ENCODE assay signal across 11 cellular contexts in genomic region chr17:15457723-15458094, GRCh38. TPM values are rescaled to one million over a fixed set of nuclear protein-coding genes. Genes with fewer than 3 reads are reported as not detected.
DNase-seq lines count a peak whose midpoint lies in the region; ATAC-seq, FAIRE-seq and TF ChIP-seq lines count a peak whose summit lies in the region.
"Had no signal": no experiment of that assay in that cellular context is flagged by ENCODE, and none has a peak within 500 bp of the region (broad histone marks: within the 10 kb centered on the region; RNA-seq: fewer than 3 reads in every experiment).

No MANE protein-coding gene starts in this region.

- peaks cover 24% of the 10 kb centered on the region for H3K4me1 ChIP-seq in astrocyte (ENCODE audit: insufficient read depth, low read length)
- peaks cover 49% of the 10 kb centered on the region for H3K4me1 ChIP-seq in vagina

- FAIRE-seq in astrocyte (lab: Jason Lieb, UNC) = no peak

- H3K27ac Mint-ChIP-seq in astrocyte (ENCODE audit: unreplicated experiment) (peak overlapping the region; percentile 81), progenitor cell of endocrine pancreas (peak overlapping the region; percentile 57)
- H3K27ac Mint-ChIP-seq: stimulated activated memory B cell treated with anti-CD40 and anti-IgM and Interleukin-4, amounts not matched to agents 10 μg/mL and 1 μg/mL and 100 μg/mL, for 72 hours had no signal

- no peak for TF ChIP-seq POLR2A in vagina (IDR thresholded peaks at IDR 0.05)

- H3K9me3 Mint-ChIP-seq in astrocyte (ENCODE audit: unreplicated experiment) = peaks cover 11% of the 10 kb centered on the region
- H3K9me3 Mint-ChIP-seq in progenitor cell of endocrine pancreas (ENCODE audit: low read depth) = peaks cover 9% of the 10 kb centered on the region

- H3K4me1 Mint-ChIP-seq in astrocyte (ENCODE audit: low read depth, unreplicated experiment) (peaks cover 17% of the 10 kb centered on the region), progenitor cell of endocrine pancreas (ENCODE audit: low read depth) (peaks cover 7% of the 10 kb centered on the region)
- H3K4me1 Mint-ChIP-seq: stimulated activated memory B cell treated with anti-CD40 and anti-IgM and Interleukin-4, amounts not matched to agents 10 μg/mL and 1 μg/mL and 100 μg/mL, for 72 hours had no signal

- peak overlapping the region; percentile 52 for H3K27ac ChIP-seq in astrocyte (ENCODE audit: low read depth, low read length)
- peak overlapping the region; percentile 83 for H3K27ac ChIP-seq in vagina

- H3K27me3 Mint-ChIP-seq in astrocyte (ENCODE audit: low read depth, unreplicated experiment) = no peaks in the 10 kb centered on the region
- no peaks in the 10 kb centered on the region for H3K27me3 Mint-ChIP-seq in progenitor cell of endocrine pancreas
- H3K27me3 Mint-ChIP-seq: stimulated activated memory B cell treated with anti-CD40 and anti-IgM and Interleukin-4, amounts not matched to agents 10 μg/mL and 1 μg/mL and 100 μg/mL, for 72 hours had no signal

- H3K9ac ChIP-seq in astrocyte (ENCODE audit: low read length) = peak overlapping the region; percentile 55

- intact Hi-C loops in left ventricle myocardium superior (cut with micrococcal nuclease) (no loop called here), vagina (cut with DNase I) (loop anchor here (5.0 kb wide), 2 partner anchors 45 to 195 kb away; no protein-coding TSS in a partner anchor)

- H3K4me2 ChIP-seq in astrocyte (ENCODE audit: low read length) = peak overlapping the region; percentile 73

- no peaks in the 10 kb centered on the region for H3K79me2 ChIP-seq in astrocyte (ENCODE audit: insufficient read depth, low read length)

- no peaks in the 10 kb centered on the region for H4K20me1 ChIP-seq in astrocyte (ENCODE audit: insufficient read depth, low read length)

- no peak overlapping the region for H2AFZ ChIP-seq in astrocyte (ENCODE audit: low read depth, low read length)

- H3K4me3 ChIP-seq in astrocyte (ENCODE audit: insufficient read depth, low read depth, low read length) = no peak overlapping the region
- H3K4me3 ChIP-seq in vagina = peak overlapping the region in 1 of 2 donors; percentile 16

- H3K27me3 ChIP-seq in astrocyte (ENCODE audit: insufficient read depth, low read length) (no peaks in the 10 kb centered on the region), vagina (no peaks in the 10 kb centered on the region)

- H3K4me3 Mint-ChIP-seq in astrocyte (ENCODE audit: unreplicated experiment) = no peak overlapping the region
- no peak overlapping the region for H3K4me3 Mint-ChIP-seq in progenitor cell of endocrine pancreas (ENCODE audit: low read depth)
- H3K4me3 Mint-ChIP-seq: stimulated activated memory B cell treated with anti-CD40 and anti-IgM and Interleukin-4, amounts not matched to agents 10 μg/mL and 1 μg/mL and 100 μg/mL, for 72 hours had no signal

- H3K36me3 Mint-ChIP-seq in astrocyte (ENCODE audit: low read depth, unreplicated experiment) = peaks cover 14% of the 10 kb centered on the region
- peaks cover 35% of the 10 kb centered on the region for H3K36me3 Mint-ChIP-seq in progenitor cell of endocrine pancreas (ENCODE audit: insufficient read depth)

- no peak for DNase-seq in astrocyte (ENCODE audit: low read depth)
- DNase-seq in left ventricle myocardium superior = peak; percentile 58
- DNase-seq in progenitor cell of endocrine pancreas (ENCODE audit: low spot score, unreplicated experiment) = no peak
- no peak for DNase-seq in vagina (ENCODE audit: extremely low spot score in 2 of 2)
- no peak for DNase-seq in retina
- DNase-seq in SK-N-DZ (ENCODE audit: low spot score) = no peak
- DNase-seq: activated CD8-positive, alpha-beta memory T cell treated with anti-CD3 and anti-CD28 coated beads, Interleukin-2, amount 50 U/mL, for 48 hours; NCI-H1436 treated with DMSO at 0.1 percent for 48 hours; stimulated activated CD4-positive, alpha-beta T cell treated with anti-CD3 and anti-CD28 coated beads, Interleukin-15, amount 100 ng/mL, for 24 hours had no signal

- ATAC-seq in left ventricle myocardium superior (peak; percentile 73), HG03378 (IDR thresholded peaks at IDR 0.05; ENCODE audit: unreplicated experiment) (no peak)
- ATAC-seq: stimulated activated memory B cell treated with anti-CD40 and anti-IgM and Interleukin-4, amounts not matched to agents 10 μg/mL and 1 μg/mL and 100 μg/mL, for 72 hours had no signal

- TF ChIP-seq CTCF in astrocyte (IDR thresholded peaks at IDR 0.05; ENCODE audit: insufficient read depth, low read depth, low read length) (no peak), progenitor cell of endocrine pancreas (IDR thresholded peaks at IDR 0.05; ENCODE audit: unreplicated experiment) (no peak), vagina (IDR thresholded peaks at IDR 0.05) (no peak)

- H3K9me3 ChIP-seq in astrocyte (ENCODE audit: insufficient read depth, low read depth, low read length) (no peaks in the 10 kb centered on the region), vagina (no peaks in the 10 kb centered on the region)

- H3K36me3 ChIP-seq in astrocyte (ENCODE audit: insufficient read depth, low read length) (no peaks in the 10 kb centered on the region), vagina (no peaks in the 10 kb centered on the region)

RNA-seq across cellular contexts. Expression of gene CDRT4, which starts 9.7 kb away (rescaled TPM):
- total RNA-seq in astrocyte (6.2 and 8.8 TPM in 2 replicates), left ventricle myocardium superior (1.4 TPM), progenitor cell of endocrine pancreas (17.6 and 27.0 TPM in 2 replicates), vagina (4.2 TPM)
- polyA plus RNA-seq in SK-N-DZ (2014; cell fraction: cytosol; rRNA removed) = 0.61 TPM in 1 of 2 replicates, not detected in the other
- polyA plus RNA-seq in SK-N-DZ (2014; cell fraction: nucleus; rRNA removed) = 3.2 and 6.0 TPM in 2 replicates
